23 cellular contexts compared by ENCODE assay signal in the genomic region with DNA sequence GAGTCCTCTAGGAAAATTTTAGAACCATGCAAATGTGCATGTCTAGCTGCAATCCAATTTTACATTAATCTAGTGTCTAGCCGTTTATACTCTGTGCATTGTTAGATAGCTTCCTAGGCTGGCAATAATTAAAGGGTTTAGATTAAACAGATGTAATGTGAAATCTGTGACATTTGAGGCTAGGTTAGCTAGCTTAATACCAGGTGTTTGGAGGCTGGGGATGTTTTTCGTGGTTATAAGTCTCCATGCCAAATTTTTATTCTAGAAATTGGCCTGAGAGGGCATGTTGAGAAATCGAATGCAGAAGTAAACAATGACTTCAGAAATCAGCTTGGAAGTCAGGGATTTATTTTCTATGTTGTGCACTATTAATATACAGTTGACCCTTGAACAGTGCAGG.
A peak's percentile ranks its signal among the peaks of the same experiment; 100 is the strongest.
DNase-seq lines count a peak whose midpoint lies in the region; TF ChIP-seq lines count a peak whose summit lies in the region.
"Had no signal": no experiment of that assay in that cellular context is flagged by ENCODE, and none has a peak within 500 bp of the region (broad histone marks: within the 10 kb centered on the region; RNA-seq: fewer than 3 reads in every experiment).

No MANE protein-coding gene starts in this region.

- H3K27ac ChIP-seq in mammary epithelial cell (ENCODE audit: insufficient read depth, low read depth, low read length), result no peak overlapping the region
- H3K27ac ChIP-seq in SK-N-SH (ENCODE audit: low read depth in 2 of 2, low read length in 1 of 2), result peak overlapping the region in 1 of 2 experiments; percentile 82; a peak in 2 of 4 replicates
- H3K27ac ChIP-seq in skeletal muscle tissue (ENCODE audit: low read depth, low read length), result peak overlapping the region; percentile 15
- H3K27ac ChIP-seq: A549, brain microvascular endothelial cell, esophagus squamous epithelium, neutrophil, SJSA1, upper lobe of right lung had no signal

- H2AFZ ChIP-seq in mammary epithelial cell (ENCODE audit: low read depth, low read length) (no peak overlapping the region), SK-N-SH (ENCODE audit: low read depth) (no peak overlapping the region)

- H3K79me2 ChIP-seq in mammary epithelial cell (ENCODE audit: insufficient read depth, low read length) (peaks cover 44% of the 10 kb centered on the region), SK-N-SH (ENCODE audit: insufficient read depth) (peaks cover 32% of the 10 kb centered on the region)

- H3K4me2 ChIP-seq in mammary epithelial cell (ENCODE audit: insufficient read depth, low read depth, low read length), result no peak overlapping the region
- no peak overlapping the region for H3K4me2 ChIP-seq in SK-N-SH
- H3K4me2 ChIP-seq: A549 had no signal

- no peaks in the 10 kb centered on the region for H3K9me2 ChIP-seq in SK-N-SH

- intact Hi-C loops in MCF 10A (cut with micrococcal nuclease) (no loop called here), mammary epithelial cell (cut with micrococcal nuclease) (no loop called here), Caco-2 (cut with micrococcal nuclease; ENCODE audit: unreplicated experiment) (no loop called here)

- TF ChIP-seq CTCF in MCF 10A (IDR thresholded peaks at IDR 0.05; ENCODE audit: unreplicated experiment), result no peak
- TF ChIP-seq CTCF in mammary epithelial cell (conservative IDR thresholded peaks at IDR 0.05 in 1 of 2, IDR thresholded peaks at IDR 0.05 in 1 of 2; ENCODE audit: extremely low read depth in 1 of 2, insufficient read depth in 1 of 2, low read depth in 1 of 2, low read length in 2 of 2), result no peak
- no peak for TF ChIP-seq CTCF in SK-N-SH (IDR thresholded peaks at IDR 0.05)
- no peak for TF ChIP-seq CTCF in fibroblast of pulmonary artery (IDR thresholded peaks at IDR 0.05; ENCODE audit: low read length, missing control alignments)
- TF ChIP-seq CTCF in Caco-2 (IDR thresholded peaks at IDR 0.05; ENCODE audit: insufficient read depth in 1 of 2, low read depth in 1 of 2, low read length in 1 of 2, severe bottlenecking in 1 of 2, unreplicated experiment in 1 of 2), result no peak

- H3K4me3 Mint-ChIP-seq in MCF 10A (ENCODE audit: unreplicated experiment), result no peak overlapping the region
- no peak overlapping the region for H3K4me3 Mint-ChIP-seq in Caco-2 (ENCODE audit: unreplicated experiment)
- H3K4me3 Mint-ChIP-seq: activated CD4-positive, alpha-beta T cell treated with anti-CD3 and anti-CD28 coated beads for 36 hours; activated T-cell treated with anti-CD3 and anti-CD28 coated beads, Interleukin-2, amount 50 U/mL, for 4 hours had no signal

- H3K4me1 Mint-ChIP-seq in MCF 10A (ENCODE audit: insufficient read depth, unreplicated experiment), result peaks cover 8% of the 10 kb centered on the region
- peaks cover 10% of the 10 kb centered on the region for H3K4me1 Mint-ChIP-seq in Caco-2 (ENCODE audit: low read depth, unreplicated experiment)

- DNase-seq in MCF 10A (ENCODE audit: unreplicated experiment) (peak; percentile 7), mammary epithelial cell (no peak), SK-N-SH (no peak), fibroblast of pulmonary artery (ENCODE audit: low read depth) (peak; percentile 33), Caco-2 (no peak), EL (no peak)
- DNase-seq in stimulated activated CD4-positive, alpha-beta T cell treated with anti-CD3 and anti-CD28 coated beads, Interleukin-4, amount 100 ng/mL, for 1 hour, result no peak
- DNase-seq: activated CD4-positive, alpha-beta T cell treated with anti-CD3 and anti-CD28 coated beads for 36 hours; activated CD8-positive, alpha-beta memory T cell treated with anti-CD3 and anti-CD28 coated beads for 24 hours; activated T-cell treated with anti-CD3 and anti-CD28 coated beads, Interleukin-2, amount 50 U/mL, for 4 hours; brain microvascular endothelial cell; esophagus squamous epithelium; kidney glomerular epithelial cell; mesenchymal stem cell; NCI-H1436; NCI-H2171; small intestine; stimulated activated CD4-positive, alpha-beta T cell treated with anti-CD3 and anti-CD28 coated beads, Interleukin-1b, Interleukin-23, amount 100 ng/mL, for 48 hours; upper lobe of right lung had no signal

- H4K20me1 ChIP-seq in mammary epithelial cell (ENCODE audit: insufficient read depth, low read length), result no peaks in the 10 kb centered on the region
- H4K20me1 ChIP-seq in SK-N-SH (ENCODE audit: insufficient read depth), result no peaks in the 10 kb centered on the region

- H3K9ac ChIP-seq in mammary epithelial cell (ENCODE audit: insufficient read depth, low read length) (no peak overlapping the region), SK-N-SH (no peak overlapping the region), skeletal muscle tissue (ENCODE audit: low read depth in 1 of 3, low read length in 3 of 3) (no peak overlapping the region)

- TF ChIP-seq EP300 in SK-N-SH (IDR thresholded peaks at IDR 0.05; ENCODE audit: borderline replicate concordance in 1 of 2, low read depth in 1 of 2, low read length in 1 of 2), result no peak

- BruUV-seq in MCF 10A (replicated peaks; lab: Mats Ljungman, UMichigan) (no TSS peak), mammary epithelial cell (replicated peaks; lab: Mats Ljungman, UMichigan) (no TSS peak), Caco-2 (replicated peaks; lab: Mats Ljungman, UMichigan) (no TSS peak)

- H3K27me3 Mint-ChIP-seq in MCF 10A (ENCODE audit: insufficient read depth, unreplicated experiment), result no peaks in the 10 kb centered on the region
- H3K27me3 Mint-ChIP-seq in Caco-2 (ENCODE audit: insufficient read depth, unreplicated experiment), result no peaks in the 10 kb centered on the region
- H3K27me3 Mint-ChIP-seq: activated CD4-positive, alpha-beta T cell treated with anti-CD3 and anti-CD28 coated beads for 36 hours had no signal

- in situ Hi-C loops in mammary epithelial cell (cut with MboI; ENCODE audit: low sequenced_read_pairs in 2 of 2), result no loop called here

- dilution Hi-C loops in mammary epithelial cell (cut with HindIII; ENCODE audit: low sequenced_read_pairs), result no loop called here

- CTCF ChIA-PET in MCF 10A (lab: Yijun Ruan, JAX), result no interaction called here
- CTCF ChIA-PET in mammary epithelial cell (lab: Charles Lee; ENCODE audit: low non-redundant PET), result no interaction called here
- CTCF ChIA-PET in SK-N-SH (lab: Yijun Ruan, JAX), result interaction anchor here (1.1 to 1.2 kb wide), 2 partner anchors 59 to 62 kb away, joined by 3 to 7 read pairs; no protein-coding TSS in a partner anchor
- CTCF ChIA-PET in Caco-2 (lab: Charles Lee), result no interaction called here

- POLR2A ChIA-PET in MCF 10A (lab: Yijun Ruan, JAX) (no interaction called here), SK-N-SH (lab: Yijun Ruan, JAX) (no interaction called here), Caco-2 (lab: Charles Lee) (no interaction called here)

- WGBS in mammary epithelial cell (ENCODE audit: low coverage, missing lambda C conversion rate), result 40% methylated on average over 3 of the region's 3 CpGs
- 60% methylated on average over 3 of the region's 3 CpGs for WGBS in SK-N-SH (ENCODE audit: low lambda C conversion rate)

- H3K27ac Mint-ChIP-seq in MCF 10A (ENCODE audit: low read depth, unreplicated experiment) (peak overlapping the region; percentile 36), Caco-2 (ENCODE audit: unreplicated experiment) (no peak overlapping the region)
- H3K27ac Mint-ChIP-seq: activated CD4-positive, alpha-beta T cell treated with anti-CD3 and anti-CD28 coated beads for 36 hours had no signal

- no peaks in the 10 kb centered on the region for H3K36me3 ChIP-seq in mammary epithelial cell (ENCODE audit: insufficient read depth, low read length)
- no peaks in the 10 kb centered on the region for H3K36me3 ChIP-seq in SK-N-SH (replicated peaks in 1 of 2; ENCODE audit: control insufficient read depth in 1 of 2, insufficient read depth in 2 of 2, low read length in 1 of 2)
- H3K36me3 ChIP-seq in skeletal muscle tissue (ENCODE audit: control insufficient read depth in 3 of 3, insufficient read depth in 3 of 3, low read length in 3 of 3), result no peaks in the 10 kb centered on the region
- H3K36me3 ChIP-seq in Caco-2 (ENCODE audit: control insufficient read depth, insufficient read depth, low read length), result no peaks in the 10 kb centered on the region
- H3K36me3 ChIP-seq: brain microvascular endothelial cell, esophagus squamous epithelium, neutrophil, SJSA1, upper lobe of right lung had no signal

- H3K27me3 ChIP-seq in mammary epithelial cell (ENCODE audit: insufficient read depth, low read length), result no peaks in the 10 kb centered on the region
- no peaks in the 10 kb centered on the region for H3K27me3 ChIP-seq in SK-N-SH (ENCODE audit: insufficient read depth)
- no peaks in the 10 kb centered on the region for H3K27me3 ChIP-seq in skeletal muscle tissue (ENCODE audit: control insufficient read depth in 3 of 3, insufficient read depth in 3 of 3, low read length in 3 of 3)
- no peaks in the 10 kb centered on the region for H3K27me3 ChIP-seq in Caco-2 (replicated peaks; ENCODE audit: control insufficient read depth, insufficient read depth, low read length)
- H3K27me3 ChIP-seq: brain microvascular endothelial cell, esophagus squamous epithelium, neutrophil, SJSA1, upper lobe of right lung had no signal

- no peaks in the 10 kb centered on the region for H3F3A ChIP-seq in SK-N-SH (replicated peaks; ENCODE audit: insufficient read depth)

- H3K4me1 ChIP-seq in mammary epithelial cell (ENCODE audit: insufficient read depth, low read length), result peaks cover 7% of the 10 kb centered on the region
- peaks cover 5 to 38% of the 10 kb centered on the region in 2 experiments; a peak in 2 of 4 replicates for H3K4me1 ChIP-seq in SK-N-SH (ENCODE audit: control insufficient read depth in 1 of 2, insufficient read depth in 2 of 2, low read depth in 1 of 2, low read length in 1 of 2)
- H3K4me1 ChIP-seq in skeletal muscle tissue (ENCODE audit: control insufficient read depth in 3 of 3, insufficient read depth in 3 of 3, low read length in 3 of 3), result peaks cover 23 to 24% (median 23%) of the 10 kb centered on the region in 3 donors
- H3K4me1 ChIP-seq in Caco-2, result no peaks in the 10 kb centered on the region
- H3K4me1 ChIP-seq: A549, SJSA1 had no signal

- TF ChIP-seq RAD21 in SK-N-SH (IDR thresholded peaks at IDR 0.05; ENCODE audit: low read length), result no peak

- no peaks in the 10 kb centered on the region for H3K9me3 ChIP-seq in mammary epithelial cell (replicated peaks; ENCODE audit: insufficient read depth, low read length)
- no peaks in the 10 kb centered on the region for H3K9me3 ChIP-seq in SK-N-SH
- H3K9me3 ChIP-seq in skeletal muscle tissue (ENCODE audit: control insufficient read depth in 3 of 3, low read length in 3 of 3), result no peaks in the 10 kb centered on the region
- H3K9me3 ChIP-seq in Caco-2, result no peaks in the 10 kb centered on the region
- H3K9me3 ChIP-seq: A549, esophagus squamous epithelium, neutrophil, SJSA1, upper lobe of right lung had no signal

- H3K9me3 Mint-ChIP-seq in MCF 10A (ENCODE audit: unreplicated experiment), result no peaks in the 10 kb centered on the region
- no peaks in the 10 kb centered on the region for H3K9me3 Mint-ChIP-seq in Caco-2 (ENCODE audit: unreplicated experiment)

- H3K36me3 Mint-ChIP-seq in MCF 10A (ENCODE audit: insufficient read depth, unreplicated experiment) (peaks cover 4% of the 10 kb centered on the region), Caco-2 (ENCODE audit: insufficient read depth, unreplicated experiment) (no peaks in the 10 kb centered on the region)

- H3K4me3 ChIP-seq in mammary epithelial cell (replicated peaks in 1 of 3; ENCODE audit: insufficient read depth in 1 of 3, low read depth in 2 of 3, low read length in 3 of 3), result no peak overlapping the region
- no peak overlapping the region; a peak in 1 of 4 replicates for H3K4me3 ChIP-seq in SK-N-SH (ENCODE audit: low read depth in 2 of 2, low read length in 1 of 2)
- H3K4me3 ChIP-seq in fibroblast of pulmonary artery (replicated peaks; ENCODE audit: low read depth, low read length), result no peak overlapping the region
- H3K4me3 ChIP-seq in skeletal muscle tissue (ENCODE audit: low read length in 3 of 3), result no peak overlapping the region
- no peak overlapping the region for H3K4me3 ChIP-seq in Caco-2 (ENCODE audit: low read depth, low read length)
- H3K4me3 ChIP-seq: A549, esophagus squamous epithelium, SJSA1, upper lobe of right lung had no signal

Comparison
In these comparisons a context has a peak if more than half of its experiments do, and no peak if none do; other contexts are left out.
1. DNase-seq: peak in MCF 10A (single experiment) and fibroblast of pulmonary artery (single experiment); none in mammary epithelial cell (single experiment), SK-N-SH (single experiment), stimulated activated CD4-positive, alpha-beta T cell treated with anti-CD3 and anti-CD28 coated beads, Interleukin-4, amount 100 ng/mL, for 1 hour (single experiment), Caco-2 (0 of 2) and EL (single experiment).